21 cellular contexts compared by ENCODE assay signal in the genomic region with DNA sequence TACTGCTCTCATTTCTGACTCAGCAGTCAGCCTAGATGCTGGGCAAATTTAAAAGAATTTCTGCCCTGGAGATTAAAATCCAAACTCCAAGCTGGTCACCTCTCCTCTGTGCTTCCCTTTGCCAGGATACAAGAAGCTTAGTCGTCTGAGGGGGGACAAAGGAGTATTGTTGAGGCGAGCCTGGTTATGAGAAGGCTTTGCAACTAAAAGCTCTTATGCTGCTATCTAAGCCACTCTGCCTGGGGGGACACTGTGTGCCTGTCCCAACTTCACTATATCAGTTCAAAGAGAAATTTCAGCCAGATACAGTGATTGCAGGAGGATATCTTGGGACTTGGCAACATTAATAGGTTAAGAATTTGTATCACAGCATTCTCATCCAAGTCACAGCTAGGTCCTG. TPM values are rescaled to one million over a fixed set of nuclear protein-coding genes. Genes with fewer than 3 reads are reported as not detected.
DNase-seq lines count a peak whose midpoint lies in the region; ATAC-seq and TF ChIP-seq lines count a peak whose summit lies in the region.
"Had no signal": no experiment of that assay in that cellular context is flagged by ENCODE, and none has a peak within 500 bp of the region (broad histone marks: within the 10 kb centered on the region; RNA-seq: fewer than 3 reads in every experiment).

No MANE protein-coding gene starts in this region.

- no peak overlapping the region for H3K27ac Mint-ChIP-seq in neural progenitor cell

- H3K36me3 Mint-ChIP-seq in neural progenitor cell, result no peaks in the 10 kb centered on the region
- H3K36me3 Mint-ChIP-seq: CD14-positive monocyte had no signal

- H3K27me3 Mint-ChIP-seq in neural progenitor cell (ENCODE audit: insufficient read depth, low read depth), result peaks cover 14% of the 10 kb centered on the region

- no peaks in the 10 kb centered on the region for H4K20me1 ChIP-seq in neural progenitor cell (ENCODE audit: low read depth)

- H3K79me2 ChIP-seq in neural progenitor cell (ENCODE audit: low read depth), result no peaks in the 10 kb centered on the region

- TF ChIP-seq POLR2A in testis (IDR thresholded peaks at IDR 0.05), result no peak

- H3K4me1 ChIP-seq in right atrium auricular region (peaks cover 0 to 3% of the 10 kb centered on the region in 2 donors), neural progenitor cell (peaks cover 21% of the 10 kb centered on the region), testis (peaks cover 20% of the 10 kb centered on the region)

- H3K36me3 ChIP-seq in right atrium auricular region (no peaks in the 10 kb centered on the region), neural progenitor cell (no peaks in the 10 kb centered on the region), testis (ENCODE audit: low read depth, missing control alignments) (no peaks in the 10 kb centered on the region)
- H3K36me3 ChIP-seq: HAP-1 had no signal

- no peaks in the 10 kb centered on the region for H3K9me3 Mint-ChIP-seq in neural progenitor cell
- H3K9me3 Mint-ChIP-seq: CD14-positive monocyte had no signal

- H3F3A ChIP-seq in neural progenitor cell (ENCODE audit: low read depth), result no peaks in the 10 kb centered on the region

- H3K9ac ChIP-seq in neural progenitor cell, result no peak overlapping the region

- TF ChIP-seq CTCF in right atrium auricular region (IDR thresholded peaks at IDR 0.05) (no peak), neural progenitor cell (IDR thresholded peaks at IDR 0.05) (no peak), testis (IDR thresholded peaks at IDR 0.05) (no peak)

- ATAC-seq in Right ventricle myocardium inferior (peak; percentile 45), HG02852 (IDR thresholded peaks at IDR 0.05; ENCODE audit: unreplicated experiment) (no peak)
- ATAC-seq: HepG2 had no signal

- no peak overlapping the region for H3K4me3 ChIP-seq in right atrium auricular region
- H3K4me3 ChIP-seq in neural progenitor cell, result no peak overlapping the region
- no peak overlapping the region for H3K4me3 ChIP-seq in testis
- H3K4me3 ChIP-seq: HAP-1 had no signal

- DNase-seq in Right ventricle myocardium inferior (ENCODE audit: missing footprints), result no peak
- no peak for DNase-seq in right atrium auricular region (ENCODE audit: low spot score)
- peak; percentile 77 for DNase-seq in foreskin melanocyte
- peak; percentile 58 for DNase-seq in neural progenitor cell (ENCODE audit: low spot score)
- peak; percentile 82 for DNase-seq in testis
- DNase-seq in NK-92 (lab: John Stamatoyannopoulos, UW; ENCODE audit: unreplicated experiment), result no peak
- DNase-seq in stimulated activated CD8-positive, alpha-beta memory T cell treated with anti-CD3 and anti-CD28 coated beads, Interleukin-4, amount 100 ng/mL, for 48 hours, result no peak
- DNase-seq: AML-193, DMS79 treated with DMSO at 0.1 percent for 48 hours, KBM-7, NCI-H1105, NCI-H2081, NCI-H446 treated with DMSO at 0.1 percent for 48 hours, NCI-H748 treated with DMSO at 0.1 percent for 48 hours, SHP77 treated with DMSO at 0.1 percent for 48 hours had no signal

- no peak overlapping the region for H3K4me3 Mint-ChIP-seq in neural progenitor cell

- peak overlapping the region; percentile 33 for H3K4me2 ChIP-seq in neural progenitor cell

- H3K27ac ChIP-seq in right atrium auricular region, result peak overlapping the region in 1 of 2 donors; percentile 32
- H3K27ac ChIP-seq in neural progenitor cell, result no peak overlapping the region
- H3K27ac ChIP-seq in testis, result peak overlapping the region in 1 of 2 donors; percentile 58
- H3K27ac ChIP-seq: 22Rv1 had no signal

- no peaks in the 10 kb centered on the region for H3K9me3 ChIP-seq in right atrium auricular region
- no peaks in the 10 kb centered on the region for H3K9me3 ChIP-seq in neural progenitor cell (ENCODE audit: low read depth)
- no peaks in the 10 kb centered on the region for H3K9me3 ChIP-seq in testis
- H3K9me3 ChIP-seq: HAP-1 had no signal

- intact Hi-C loops in Right ventricle myocardium inferior (cut with DNase I) (no loop called here), testis (cut with DNase I; ENCODE audit: low total_unique reads) (no loop called here)

- no peak overlapping the region for H2AFZ ChIP-seq in neural progenitor cell (replicated peaks)

- H3K4me1 Mint-ChIP-seq in neural progenitor cell, result peaks cover 11% of the 10 kb centered on the region

- 33 to 34% methylated on average over 2 of the region's 2 CpGs for WGBS in testis, 2 donors

- H3K27me3 ChIP-seq in right atrium auricular region, result no peaks in the 10 kb centered on the region
- peaks cover 52% of the 10 kb centered on the region for H3K27me3 ChIP-seq in neural progenitor cell
- H3K27me3 ChIP-seq in testis, result no peaks in the 10 kb centered on the region

RNA-seq across cellular contexts. Expression of a gene that starts 10.8 kb away (rescaled TPM):
- total RNA-seq in Right ventricle myocardium inferior (7.3 TPM), right atrium auricular region (1 to 10 TPM; 2.3 to 5.3 TPM), neural progenitor cell (ENCODE audit: low replicate concordance) (10.1 and 17.6 TPM in 2 replicates), testis (10 to 100 TPM; 49.1 to 61.3 TPM)
- polyA plus RNA-seq in testis (ENCODE audit: insufficient read depth, low read depth, low replicate concordance), result 21.4 TPM
- total RNA-seq: OCI-LY7 had no signal
- polyA plus RNA-seq: CD14-positive monocyte had no signal

RNA-seq across cellular contexts. Expression of a gene that starts 33.7 kb away (rescaled TPM):
- total RNA-seq in Right ventricle myocardium inferior (4.2 TPM), right atrium auricular region (1 to 10 TPM; 1.3 to 2.9 TPM), neural progenitor cell (ENCODE audit: low replicate concordance) (0.12 TPM in 1 of 2 replicates, not detected in the other), testis (10 to 100 TPM; 59.6 to 77.4 TPM)
- polyA plus RNA-seq in testis (ENCODE audit: insufficient read depth, low read depth, low replicate concordance), result 12.6 TPM

Comparison
In these comparisons a context has a peak if more than half of its experiments do, and no peak if none do; other contexts are left out.
1. DNase-seq: peak in foreskin melanocyte (single experiment), neural progenitor cell (single experiment) and testis (single experiment); none in Right ventricle myocardium inferior (single experiment), right atrium auricular region (single experiment), NK-92 (single experiment) and stimulated activated CD8-positive, alpha-beta memory T cell treated with anti-CD3 and anti-CD28 coated beads, Interleukin-4, amount 100 ng/mL, for 48 hours (single experiment).
2. RNA of a gene that starts 33.7 kb away (total RNA-seq): 59.6 to 77.4 TPM in testis; 4.2 TPM in Right ventricle myocardium inferior (single experiment), 1.3 to 2.9 TPM in right atrium auricular region and 0.12 TPM in neural progenitor cell; every median in the first group is over 10 times any median in the second.